2 cellular contexts compared by ENCODE assay signal in genomic region chr11:87019582-87020271, GRCh38.
TF ChIP-seq lines count a peak whose summit lies in the region.

No MANE protein-coding gene starts in this region.

TF ChIP-seq in IMR-90, 13 proteins besides CTCF, POLR2A, EP300 and RAD21:
- TF ChIP-seq MAZ (IDR thresholded peaks at IDR 0.05; ENCODE audit: borderline replicate concordance, low read depth, low read length) (no peak), RFX5 (IDR thresholded peaks at IDR 0.05; ENCODE audit: low read depth, low read length) (no peak), USF2 (IDR thresholded peaks at IDR 0.05; ENCODE audit: low read depth, low read length) (no peak), BHLHE40 (IDR thresholded peaks at IDR 0.05; ENCODE audit: low read depth, low read length) (no peak), ELK1 (IDR thresholded peaks at IDR 0.05; ENCODE audit: borderline replicate concordance, low read depth, low read length) (no peak), FOS (IDR thresholded peaks at IDR 0.05; ENCODE audit: low read depth, low read length) (no peak), RCOR1 (IDR thresholded peaks at IDR 0.05; ENCODE audit: insufficient replicate concordance, low read length) (no peak), NFE2L2 (IDR thresholded peaks at IDR 0.05; ENCODE audit: low read depth, low read length) (no peak), MAFK (IDR thresholded peaks at IDR 0.05; ENCODE audit: low read depth, low read length) (no peak), CEBPB (IDR thresholded peaks at IDR 0.05; ENCODE audit: low read depth, low read length) (no peak), SMC3 (IDR thresholded peaks at IDR 0.05; ENCODE audit: low read depth, low read length) (no peak), CHD1 (IDR thresholded peaks at IDR 0.05; ENCODE audit: low read depth, low read length) (no peak), MXI1 (IDR thresholded peaks at IDR 0.05; ENCODE audit: borderline replicate concordance, low read depth, low read length) (no peak)

TF ChIP-seq in GM12891, 5 proteins besides CTCF, POLR2A, EP300 and RAD21:
- TF ChIP-seq POLR2AphosphoS5 (IDR thresholded peaks at IDR 0.05; ENCODE audit: low read depth, low read length) = no peak
- no peak for TF ChIP-seq POU2F2 (IDR thresholded peaks at IDR 0.05; ENCODE audit: low read depth, low read length)
